19 cellular contexts compared by ENCODE assay signal in genomic region chr18:61731693-61732376, GRCh38.
DNase-seq lines count a peak whose midpoint lies in the region; ATAC-seq and TF ChIP-seq lines count a peak whose summit lies in the region.
"Had no signal": no experiment of that assay in that cellular context is flagged by ENCODE, and none has a peak within 500 bp of the region (broad histone marks: within the 10 kb centered on the region; RNA-seq: fewer than 3 reads in every experiment).

No MANE protein-coding gene starts in this region.

- DNase-seq in breast epithelium (ENCODE audit: low spot score in 2 of 2) (no peak), MCF 10A (ENCODE audit: unreplicated experiment) (no peak), fibroblast of villous mesenchyme (ENCODE audit: low read depth) (peak; percentile 30), prostate gland (ENCODE audit: low spot score) (no peak), uterus (no peak), erythroblast (lab: John Stamatoyannopoulos, UW) (no peak)
- no peak for DNase-seq in stimulated activated effector memory CD8-positive, alpha-beta T cell treated with anti-CD3 and anti-CD28 coated beads, Interleukin-12 subunit alpha, Interleukin-12 subunit beta, amount 100 ng/mL, for 72 hours (ENCODE audit: low spot score in 2 of 2)
- DNase-seq: 8988T; activated CD8-positive, alpha-beta memory T cell treated with anti-CD3 and anti-CD28 coated beads, Interleukin-2, amount 50 U/mL, for 48 hours; CD8-positive, alpha-beta T cell; GF-D8; NCI-H1417 treated with DMSO at 0.1 percent for 48 hours; NCI-H524; T-helper 1 cell had no signal

- H3K4me3 Mint-ChIP-seq in MCF 10A (ENCODE audit: unreplicated experiment): no peak overlapping the region
- no peak overlapping the region for H3K4me3 Mint-ChIP-seq in stimulated activated effector memory CD8-positive, alpha-beta T cell treated with anti-CD3 and anti-CD28 coated beads, Interleukin-12 subunit alpha, Interleukin-12 subunit beta, amount 100 ng/mL, for 72 hours
- H3K4me3 Mint-ChIP-seq: activated naive CD4-positive, alpha-beta T cell treated with anti-CD3 and anti-CD28 coated beads, Interleukin-2, amount 50 U/mL, for 24 hours; CD8-positive, alpha-beta T cell had no signal

- TF ChIP-seq CTCF in breast epithelium (IDR thresholded peaks at IDR 0.05) (no peak), MCF 10A (IDR thresholded peaks at IDR 0.05; ENCODE audit: unreplicated experiment) (no peak), fibroblast of villous mesenchyme (IDR thresholded peaks at IDR 0.05; ENCODE audit: insufficient read depth, low read depth, low read length) (no peak), prostate gland (IDR thresholded peaks at IDR 0.05) (no peak), uterus (IDR thresholded peaks at IDR 0.05) (no peak)

- no peak overlapping the region for H3K4me3 ChIP-seq in breast epithelium
- no peak overlapping the region for H3K4me3 ChIP-seq in fibroblast of villous mesenchyme (ENCODE audit: low read depth, low read length)
- H3K4me3 ChIP-seq in prostate gland: no peak overlapping the region
- H3K4me3 ChIP-seq in uterus: no peak overlapping the region

- H3K4me1 Mint-ChIP-seq in MCF 10A (ENCODE audit: insufficient read depth, unreplicated experiment): peaks cover 11% of the 10 kb centered on the region
- no peaks in the 10 kb centered on the region for H3K4me1 Mint-ChIP-seq in stimulated activated effector memory CD8-positive, alpha-beta T cell treated with anti-CD3 and anti-CD28 coated beads, Interleukin-12 subunit alpha, Interleukin-12 subunit beta, amount 100 ng/mL, for 72 hours
- H3K4me1 Mint-ChIP-seq: activated naive CD4-positive, alpha-beta T cell treated with anti-CD3 and anti-CD28 coated beads, Interleukin-2, amount 50 U/mL, for 24 hours had no signal

- H3K9me3 Mint-ChIP-seq in MCF 10A (ENCODE audit: unreplicated experiment): no peaks in the 10 kb centered on the region
- H3K9me3 Mint-ChIP-seq in stimulated activated effector memory CD8-positive, alpha-beta T cell treated with anti-CD3 and anti-CD28 coated beads, Interleukin-12 subunit alpha, Interleukin-12 subunit beta, amount 100 ng/mL, for 72 hours: no peaks in the 10 kb centered on the region
- H3K9me3 Mint-ChIP-seq: activated naive CD4-positive, alpha-beta T cell treated with anti-CD3 and anti-CD28 coated beads, Interleukin-2, amount 50 U/mL, for 24 hours; CD8-positive, alpha-beta T cell had no signal

- WGBS in prostate gland: 81% methylated on average over 9 of the region's 9 CpGs

- no peaks in the 10 kb centered on the region for H3K36me3 ChIP-seq in breast epithelium
- no peaks in the 10 kb centered on the region for H3K36me3 ChIP-seq in prostate gland
- H3K36me3 ChIP-seq in uterus: no peaks in the 10 kb centered on the region

- no peaks in the 10 kb centered on the region for H3K9me3 ChIP-seq in breast epithelium
- H3K9me3 ChIP-seq in prostate gland: no peaks in the 10 kb centered on the region
- no peaks in the 10 kb centered on the region for H3K9me3 ChIP-seq in uterus

- H3K27me3 Mint-ChIP-seq in MCF 10A (ENCODE audit: insufficient read depth, unreplicated experiment): no peaks in the 10 kb centered on the region

- no peaks in the 10 kb centered on the region for H3K27me3 ChIP-seq in breast epithelium
- H3K27me3 ChIP-seq in prostate gland (replicated peaks; ENCODE audit: insufficient read depth): no peaks in the 10 kb centered on the region
- H3K27me3 ChIP-seq in uterus: no peaks in the 10 kb centered on the region

- intact Hi-C loops in breast epithelium (cut with DNase I; ENCODE audit: low total_unique reads) (no loop called here), MCF 10A (cut with micrococcal nuclease) (no loop called here), prostate gland (cut with DNase I) (no loop called here), uterus (cut with DNase I; ENCODE audit: low total_unique reads) (no loop called here)

- no peaks in the 10 kb centered on the region for H3K36me3 Mint-ChIP-seq in MCF 10A (ENCODE audit: insufficient read depth, unreplicated experiment)
- H3K36me3 Mint-ChIP-seq in stimulated activated effector memory CD8-positive, alpha-beta T cell treated with anti-CD3 and anti-CD28 coated beads, Interleukin-12 subunit alpha, Interleukin-12 subunit beta, amount 100 ng/mL, for 72 hours: no peaks in the 10 kb centered on the region
- H3K36me3 Mint-ChIP-seq: activated naive CD4-positive, alpha-beta T cell treated with anti-CD3 and anti-CD28 coated beads, Interleukin-2, amount 50 U/mL, for 24 hours; CD8-positive, alpha-beta T cell had no signal

- no TSS peak for BruUV-seq in MCF 10A (replicated peaks; lab: Mats Ljungman, UMichigan)

- no peak overlapping the region for H3K27ac Mint-ChIP-seq in MCF 10A (ENCODE audit: low read depth, unreplicated experiment)
- no peak overlapping the region for H3K27ac Mint-ChIP-seq in stimulated activated effector memory CD8-positive, alpha-beta T cell treated with anti-CD3 and anti-CD28 coated beads, Interleukin-12 subunit alpha, Interleukin-12 subunit beta, amount 100 ng/mL, for 72 hours
- H3K27ac Mint-ChIP-seq: activated naive CD4-positive, alpha-beta T cell treated with anti-CD3 and anti-CD28 coated beads, Interleukin-2, amount 50 U/mL, for 24 hours; CD8-positive, alpha-beta T cell had no signal

- peak overlapping the region; percentile 23 to 70 for H3K27ac ChIP-seq in breast epithelium
- peak overlapping the region; percentile 22 to 65 for H3K27ac ChIP-seq in prostate gland
- peak overlapping the region; percentile 74 to 93 for H3K27ac ChIP-seq in uterus

- POLR2A ChIA-PET in MCF 10A (lab: Yijun Ruan, JAX): no interaction called here

- no peak for TF ChIP-seq POLR2A in breast epithelium (IDR thresholded peaks at IDR 0.05)
- no peak for TF ChIP-seq POLR2A in prostate gland (IDR thresholded peaks at IDR 0.05)
- no peak for TF ChIP-seq POLR2A in uterus (IDR thresholded peaks at IDR 0.05)
- TF ChIP-seq POLR2A in erythroblast (IDR thresholded peaks at IDR 0.05; ENCODE audit: low read length): no peak

- no peaks in the 10 kb centered on the region for H3K4me1 ChIP-seq in breast epithelium
- no peaks in the 10 kb centered on the region for H3K4me1 ChIP-seq in prostate gland (replicated peaks)
- peaks cover 7 to 8% of the 10 kb centered on the region in 2 donors for H3K4me1 ChIP-seq in uterus

- CTCF ChIA-PET in MCF 10A (lab: Yijun Ruan, JAX): no interaction called here

- no peak for ATAC-seq in stimulated activated effector memory CD8-positive, alpha-beta T cell treated with anti-CD3 and anti-CD28 coated beads, Interleukin-12 subunit alpha, Interleukin-12 subunit beta, amount 100 ng/mL, for 72 hours
- ATAC-seq in GM21619 (IDR thresholded peaks at IDR 0.05; ENCODE audit: unreplicated experiment): no peak
- ATAC-seq: activated CD4-positive, CD25-positive, alpha-beta regulatory T cell treated with anti-CD3 and anti-CD28 coated beads, Interleukin-2, amount 50 U/mL, for 24 hours; CD8-positive, alpha-beta T cell; esophagus mucosa; Panc1 had no signal
